26 cellular contexts compared by ENCODE assay signal in the genomic region with DNA sequence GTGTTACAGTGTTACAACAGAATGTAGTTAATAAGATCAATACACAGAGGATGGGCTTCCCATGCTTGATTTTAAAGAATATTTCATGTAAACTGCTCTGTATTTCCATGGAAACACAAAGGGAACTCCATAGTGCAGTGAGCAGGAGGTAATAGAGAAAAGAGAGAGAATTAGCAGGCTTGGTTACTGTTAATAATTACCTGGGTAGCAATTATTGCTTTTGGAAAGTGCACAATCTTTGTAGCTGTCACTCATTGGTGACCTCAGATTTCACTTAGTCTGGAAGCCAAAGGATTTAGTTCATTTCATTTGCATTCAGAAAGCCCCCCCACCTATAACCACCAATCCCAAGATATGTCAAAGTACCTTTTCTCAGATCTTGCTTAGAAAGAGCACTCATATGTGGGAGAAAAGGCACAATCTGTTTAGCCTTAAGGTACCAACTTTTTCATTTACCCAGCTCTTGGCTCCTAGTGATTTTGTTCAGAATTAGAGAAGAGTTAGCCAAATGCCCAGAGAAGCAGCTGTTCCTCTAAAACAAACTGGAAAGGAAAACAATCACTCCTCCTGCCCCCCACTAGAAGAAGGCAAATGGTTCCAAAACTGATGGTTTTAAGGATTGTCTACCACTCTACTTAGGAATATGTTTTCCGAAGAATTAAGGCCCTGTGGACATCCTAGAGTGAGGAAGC.
DNase-seq lines count a peak whose midpoint lies in the region; ATAC-seq and TF ChIP-seq lines count a peak whose summit lies in the region.
"Had no signal": no experiment of that assay in that cellular context is flagged by ENCODE, and none has a peak within 500 bp of the region (broad histone marks: within the 10 kb centered on the region; RNA-seq: fewer than 3 reads in every experiment).

No MANE protein-coding gene starts in this region.

- no peak overlapping the region for H3K4me3 ChIP-seq in SJSA1
- H3K4me3 ChIP-seq in neural progenitor cell = no peak overlapping the region
- H3K4me3 ChIP-seq in suprapubic skin = no peak overlapping the region
- H3K4me3 ChIP-seq: adrenal gland, MG63, upper lobe of left lung had no signal

- peak; percentile 42 for ATAC-seq in GM19463 (IDR thresholded peaks at IDR 0.05; ENCODE audit: unreplicated experiment)
- ATAC-seq: CD8-positive, alpha-beta T cell; left lobe of liver; stimulated activated effector memory CD8-positive, alpha-beta T cell treated with anti-CD3 and anti-CD28 coated beads, Interleukin-12 subunit alpha, Interleukin-12 subunit beta, amount 100 ng/mL, for 72 hours had no signal

- no peak for TF ChIP-seq EP300 in suprapubic skin (IDR thresholded peaks at IDR 0.05)

- H3F3A ChIP-seq in neural progenitor cell (ENCODE audit: low read depth) = peaks cover 12% of the 10 kb centered on the region

- H3K27me3 Mint-ChIP-seq in glutamatergic neuron (ENCODE audit: unreplicated experiment) (peaks cover 2% of the 10 kb centered on the region), neural progenitor cell (ENCODE audit: insufficient read depth, low read depth) (no peaks in the 10 kb centered on the region)

- H3K79me2 ChIP-seq in neural progenitor cell (ENCODE audit: low read depth) = no peaks in the 10 kb centered on the region

- H3K27ac Mint-ChIP-seq in glutamatergic neuron (ENCODE audit: unreplicated experiment) (peak overlapping the region; percentile 84), neural progenitor cell (no peak overlapping the region)
- H3K27ac Mint-ChIP-seq: activated T-cell treated with anti-CD3 and anti-CD28 coated beads, Interleukin-2, amount 50 U/mL, for 24 hours; CD8-positive, alpha-beta T cell; stimulated activated effector memory CD8-positive, alpha-beta T cell treated with anti-CD3 and anti-CD28 coated beads, Interleukin-12 subunit alpha, Interleukin-12 subunit beta, amount 100 ng/mL, for 72 hours had no signal

- H3K36me3 Mint-ChIP-seq in glutamatergic neuron (ENCODE audit: unreplicated experiment) = no peaks in the 10 kb centered on the region
- no peaks in the 10 kb centered on the region for H3K36me3 Mint-ChIP-seq in neural progenitor cell
- H3K36me3 Mint-ChIP-seq: CD8-positive, alpha-beta T cell; stimulated activated effector memory CD8-positive, alpha-beta T cell treated with anti-CD3 and anti-CD28 coated beads, Interleukin-12 subunit alpha, Interleukin-12 subunit beta, amount 100 ng/mL, for 72 hours had no signal

- H3K4me3 Mint-ChIP-seq in glutamatergic neuron (ENCODE audit: unreplicated experiment) = peak overlapping the region; percentile 43
- H3K4me3 Mint-ChIP-seq in neural progenitor cell = no peak overlapping the region
- H3K4me3 Mint-ChIP-seq: activated T-cell treated with anti-CD3 and anti-CD28 coated beads, Interleukin-2, amount 50 U/mL, for 24 hours; CD8-positive, alpha-beta T cell; stimulated activated effector memory CD8-positive, alpha-beta T cell treated with anti-CD3 and anti-CD28 coated beads, Interleukin-12 subunit alpha, Interleukin-12 subunit beta, amount 100 ng/mL, for 72 hours had no signal

- no peak for TF ChIP-seq POLR2A in suprapubic skin (IDR thresholded peaks at IDR 0.05)

- peaks cover 29% of the 10 kb centered on the region for H3K4me1 ChIP-seq in SJSA1 (replicated peaks)
- H3K4me1 ChIP-seq in neural progenitor cell = peaks cover 17% of the 10 kb centered on the region
- H3K4me1 ChIP-seq in suprapubic skin = no peaks in the 10 kb centered on the region
- H3K4me1 ChIP-seq: adrenal gland, upper lobe of left lung had no signal

- H2AFZ ChIP-seq in neural progenitor cell (replicated peaks) = peak overlapping the region; percentile 86

- peak overlapping the region; percentile 28 for H3K4me2 ChIP-seq in neural progenitor cell

- no peaks in the 10 kb centered on the region for H3K9me3 ChIP-seq in SJSA1 (replicated peaks)
- no peaks in the 10 kb centered on the region for H3K9me3 ChIP-seq in neural progenitor cell (ENCODE audit: low read depth)
- no peaks in the 10 kb centered on the region for H3K9me3 ChIP-seq in suprapubic skin
- H3K9me3 ChIP-seq: adrenal gland, MG63, upper lobe of left lung had no signal

- H4K20me1 ChIP-seq in neural progenitor cell (ENCODE audit: low read depth) = no peaks in the 10 kb centered on the region

- H3K27me3 ChIP-seq in SJSA1 (replicated peaks) = no peaks in the 10 kb centered on the region
- H3K27me3 ChIP-seq in neural progenitor cell = no peaks in the 10 kb centered on the region
- peaks cover 2% of the 10 kb centered on the region for H3K27me3 ChIP-seq in suprapubic skin
- H3K27me3 ChIP-seq: adrenal gland, MG63, upper lobe of left lung had no signal

- H3K27ac ChIP-seq in SJSA1 = peak overlapping the region; percentile 57
- H3K27ac ChIP-seq in neural progenitor cell = peak overlapping the region; percentile 80
- no peak overlapping the region for H3K27ac ChIP-seq in suprapubic skin
- H3K27ac ChIP-seq: adrenal gland, upper lobe of left lung had no signal

- H3K36me3 ChIP-seq in SJSA1 = no peaks in the 10 kb centered on the region
- H3K36me3 ChIP-seq in neural progenitor cell = no peaks in the 10 kb centered on the region
- H3K36me3 ChIP-seq in suprapubic skin = no peaks in the 10 kb centered on the region
- H3K36me3 ChIP-seq: adrenal gland, MG63, upper lobe of left lung had no signal

- no peak for DNase-seq in SJSA1 (ENCODE audit: low read depth in 1 of 2, low spot score in 2 of 2)
- DNase-seq in glutamatergic neuron = no peak
- no peak for DNase-seq in neural progenitor cell (ENCODE audit: low spot score)
- no peak for DNase-seq in activated naive CD4-positive, alpha-beta T cell treated with anti-CD3 and anti-CD28 coated beads, Interleukin-2, amount 50 U/mL, for 16 hours
- no peak for DNase-seq in suprapubic skin (ENCODE audit: low spot score in 2 of 2)
- DNase-seq in NCI-H146 treated with DMSO at 0.1 percent for 48 hours (lab: John Stamatoyannopoulos, UW; ENCODE audit: unreplicated experiment) = no peak
- no peak for DNase-seq in GF-D8 (lab: John Stamatoyannopoulos, UW)
- DNase-seq: activated CD4-positive, alpha-beta T cell treated with anti-CD3 and anti-CD28 coated beads for 4 hours; activated CD8-positive, alpha-beta memory T cell treated with anti-CD3 and anti-CD28 coated beads for 24 hours; activated naive CD4-positive, alpha-beta T cell; activated T-cell treated with anti-CD3 and anti-CD28 coated beads, Interleukin-2, amount 50 U/mL, for 24 hours; adrenal gland; CD8-positive, alpha-beta T cell; effector memory CD4-positive, alpha-beta T cell; erythroblast; foreskin fibroblast; H7; KBM-7; NCI-H2081 treated with DMSO at 0.1 percent for 48 hours; Right ventricle myocardium superior; stimulated activated CD4-positive, alpha-beta T cell treated with anti-CD3 and anti-CD28 coated beads, Interleukin-4, amount 100 ng/mL, for 1 hour; upper lobe of left lung had no signal

- H3K4me1 Mint-ChIP-seq in glutamatergic neuron (ENCODE audit: low read depth, unreplicated experiment) (peaks cover 33% of the 10 kb centered on the region), neural progenitor cell (peaks cover 12% of the 10 kb centered on the region)
- H3K4me1 Mint-ChIP-seq: stimulated activated effector memory CD8-positive, alpha-beta T cell treated with anti-CD3 and anti-CD28 coated beads, Interleukin-12 subunit alpha, Interleukin-12 subunit beta, amount 100 ng/mL, for 72 hours had no signal

- TF ChIP-seq CTCF in glutamatergic neuron (IDR thresholded peaks at IDR 0.05; ENCODE audit: partially characterized antibody, unreplicated experiment) (no peak), neural progenitor cell (IDR thresholded peaks at IDR 0.05) (no peak), suprapubic skin (IDR thresholded peaks at IDR 0.05) (no peak)

- peaks cover under 1% of the 10 kb centered on the region for H3K9me3 Mint-ChIP-seq in glutamatergic neuron (ENCODE audit: unreplicated experiment)
- no peaks in the 10 kb centered on the region for H3K9me3 Mint-ChIP-seq in neural progenitor cell
- H3K9me3 Mint-ChIP-seq: activated T-cell treated with anti-CD3 and anti-CD28 coated beads, Interleukin-2, amount 50 U/mL, for 24 hours; CD8-positive, alpha-beta T cell; stimulated activated effector memory CD8-positive, alpha-beta T cell treated with anti-CD3 and anti-CD28 coated beads, Interleukin-12 subunit alpha, Interleukin-12 subunit beta, amount 100 ng/mL, for 72 hours had no signal

- 80% methylated on average over 1 of the region's 1 CpG for WGBS in suprapubic skin

- H3K9ac ChIP-seq in neural progenitor cell = no peak overlapping the region
